ENCODE assay signal across 22 cellular contexts in genomic region chr17:76434870-76435269, GRCh38. TPM values are rescaled to one million over a fixed set of nuclear protein-coding genes. Genes with fewer than 3 reads are reported as not detected.
"Had no signal": no experiment of that assay in that cellular context is flagged by ENCODE, and none has a peak within 500 bp of the region (broad histone marks: within the 10 kb centered on the region; RNA-seq: fewer than 3 reads in every experiment).

No MANE protein-coding gene starts in this region.

- H3K27me3 ChIP-seq: sigmoid colon, spleen had no signal

- H3K4me1 ChIP-seq: sigmoid colon had no signal

- ATAC-seq: stimulated activated naive CD8-positive, alpha-beta T cell treated with anti-CD3 and anti-CD28 coated beads, Interleukin-15, amount 100 ng/mL, for 72 hours had no signal

- H3K27ac ChIP-seq: sigmoid colon had no signal

- H3K9me3 Mint-ChIP-seq: activated CD4-positive, alpha-beta T cell treated with anti-CD3 and anti-CD28 coated beads, Interleukin-2, amount 10 ng/mL, durations not matched to agents 24 days and 14 days; nephron; stimulated activated naive CD8-positive, alpha-beta T cell treated with anti-CD3 and anti-CD28 coated beads, Interleukin-15, amount 100 ng/mL, for 72 hours; type B pancreatic cell had no signal

- H3K27me3 Mint-ChIP-seq: activated CD4-positive, alpha-beta T cell treated with anti-CD3 and anti-CD28 coated beads, Interleukin-2, amount 10 ng/mL, durations not matched to agents 24 days and 14 days; activated naive CD8-positive, alpha-beta T cell; brain; progenitor cell of endocrine pancreas; stimulated activated naive CD8-positive, alpha-beta T cell treated with anti-CD3 and anti-CD28 coated beads, Interleukin-15, amount 100 ng/mL, for 72 hours; type B pancreatic cell had no signal

- H3K4me3 ChIP-seq: sigmoid colon, spleen had no signal

- H3K4me3 Mint-ChIP-seq: activated CD4-positive, alpha-beta T cell treated with anti-CD3 and anti-CD28 coated beads, Interleukin-2, amount 10 ng/mL, durations not matched to agents 24 days and 14 days; activated naive CD8-positive, alpha-beta T cell; brain; nephron; stimulated activated naive CD8-positive, alpha-beta T cell treated with anti-CD3 and anti-CD28 coated beads, Interleukin-15, amount 100 ng/mL, for 72 hours; type B pancreatic cell had no signal

- DNase-seq: activated CD4-positive, alpha-beta T cell treated with anti-CD3 and anti-CD28 coated beads, Interleukin-2, amount 10 ng/mL, durations not matched to agents 24 days and 14 days; activated CD4-positive, CD25-positive, alpha-beta regulatory T cell; activated CD8-positive, alpha-beta memory T cell treated with anti-CD3 and anti-CD28 coated beads for 24 hours; activated gamma-delta T cell treated with Interleukin-2 at 50 U/mL for 16 hours; cerebellar nuclear complex; erythroblast; hippocampal formation; mesendoderm; nucleus accumbens; sigmoid colon; spleen; stimulated activated naive CD8-positive, alpha-beta T cell treated with anti-CD3 and anti-CD28 coated beads, Interleukin-15, amount 100 ng/mL, for 72 hours; SW 1271 had no signal

- H3K9me3 ChIP-seq: sigmoid colon, spleen had no signal

- H3K36me3 ChIP-seq: sigmoid colon had no signal

- H3K27ac Mint-ChIP-seq: activated CD4-positive, alpha-beta T cell treated with anti-CD3 and anti-CD28 coated beads, Interleukin-2, amount 10 ng/mL, durations not matched to agents 24 days and 14 days; activated naive CD8-positive, alpha-beta T cell; nephron; stimulated activated naive CD8-positive, alpha-beta T cell treated with anti-CD3 and anti-CD28 coated beads, Interleukin-15, amount 100 ng/mL, for 72 hours; type B pancreatic cell had no signal

RNA-seq across cellular contexts. Expression of gene AANAT, which starts 32.5 kb away (rescaled TPM):
- total RNA-seq: activated CD4-positive, alpha-beta T cell treated with anti-CD3 and anti-CD28 coated beads, Interleukin-2, amount 10 ng/mL, durations not matched to agents 24 days and 14 days; kidney epithelial cell; liver; progenitor cell of endocrine pancreas; sigmoid colon; spleen; T-helper 2 cell treated with Interferon-gamma antibody and Interleukin-4, amounts not matched to agents 100 ng/mL and 5 ng/mL, for 36 hours; temporal lobe had no signal
- polyA plus RNA-seq: liver had no signal
